16 cellular contexts compared by ENCODE assay signal in genomic region chr9:129653819-129654528, GRCh38. TPM values are rescaled to one million over a fixed set of nuclear protein-coding genes. Genes with fewer than 3 reads are reported as not detected.
A peak's percentile ranks its signal among the peaks of the same experiment; 100 is the strongest.
DNase-seq lines count a peak whose midpoint lies in the region; TF ChIP-seq lines count a peak whose summit lies in the region.
"Had no signal": no experiment of that assay in that cellular context is flagged by ENCODE, and none has a peak within 500 bp of the region (broad histone marks: within the 10 kb centered on the region; RNA-seq: fewer than 3 reads in every experiment).

No MANE protein-coding gene starts in this region.

- no peak for TF ChIP-seq POLR2A in esophagus squamous epithelium (IDR thresholded peaks at IDR 0.05)

- peaks cover 11% of the 10 kb centered on the region for H3K27me3 Mint-ChIP-seq in nephron progenitor cell (ENCODE audit: low read depth, poor library complexity)
- no peaks in the 10 kb centered on the region for H3K27me3 Mint-ChIP-seq in activated CD4-positive, alpha-beta T cell treated with anti-CD3 and anti-CD28 coated beads, Interleukin-2, amount 10 ng/mL, durations not matched to agents 24 days and 14 days

- no peaks in the 10 kb centered on the region for H3K9me3 Mint-ChIP-seq in nephron progenitor cell
- no peaks in the 10 kb centered on the region for H3K9me3 Mint-ChIP-seq in activated CD4-positive, alpha-beta T cell treated with anti-CD3 and anti-CD28 coated beads, Interleukin-2, amount 10 ng/mL, durations not matched to agents 24 days and 14 days
- H3K9me3 Mint-ChIP-seq: H9 had no signal

- H3K9me3 ChIP-seq in SK-N-MC (ENCODE audit: low read depth, low read length) (no peaks in the 10 kb centered on the region), esophagus squamous epithelium (no peaks in the 10 kb centered on the region)
- H3K9me3 ChIP-seq: Peyer's patch had no signal

- peak overlapping the region; percentile 66 for H3K9ac ChIP-seq in SK-N-MC (ENCODE audit: insufficient read length)

- peak overlapping the region; percentile 51 for H3K4me3 Mint-ChIP-seq in nephron progenitor cell
- H3K4me3 Mint-ChIP-seq in activated CD4-positive, alpha-beta T cell treated with anti-CD3 and anti-CD28 coated beads, Interleukin-2, amount 10 ng/mL, durations not matched to agents 24 days and 14 days = no peak overlapping the region
- H3K4me3 Mint-ChIP-seq: H9 had no signal

- no peaks in the 10 kb centered on the region for H3K36me3 Mint-ChIP-seq in nephron progenitor cell (ENCODE audit: low read depth)
- no peaks in the 10 kb centered on the region for H3K36me3 Mint-ChIP-seq in activated CD4-positive, alpha-beta T cell treated with anti-CD3 and anti-CD28 coated beads, Interleukin-2, amount 10 ng/mL, durations not matched to agents 24 days and 14 days (ENCODE audit: low read depth)

- no peak for DNase-seq in SK-N-MC (ENCODE audit: low read depth, low spot score)
- DNase-seq in esophagus squamous epithelium (lab: John Stamatoyannopoulos, UW) = no peak
- DNase-seq in nephron progenitor cell = peak; percentile 54
- DNase-seq in activated CD4-positive, alpha-beta T cell treated with anti-CD3 and anti-CD28 coated beads, Interleukin-2, amount 10 ng/mL, durations not matched to agents 24 days and 14 days = no peak
- no peak for DNase-seq in SKM-1 (lab: John Stamatoyannopoulos, UW; ENCODE audit: unreplicated experiment)
- no peak for DNase-seq in NCI-H1417 treated with DMSO at 0.1 percent for 48 hours (lab: John Stamatoyannopoulos, UW)
- DNase-seq in effector CD4-positive, alpha-beta T cell = no peak
- DNase-seq: C1 segment of cervical spinal cord, H9, Karpas-422, MM.1S, NCI-H1105 treated with DMSO at 0.1 percent for 48 hours, NCI-H187 treated with DMSO at 0.1 percent for 48 hours, NCI-H2171, Peyer's patch, Right ventricle myocardium superior had no signal

- H3K27ac Mint-ChIP-seq in nephron progenitor cell = peak overlapping the region; percentile 96
- H3K27ac Mint-ChIP-seq in activated CD4-positive, alpha-beta T cell treated with anti-CD3 and anti-CD28 coated beads, Interleukin-2, amount 10 ng/mL, durations not matched to agents 24 days and 14 days = no peak overlapping the region

- peaks cover 69% of the 10 kb centered on the region for H3K4me1 Mint-ChIP-seq in nephron progenitor cell
- no peaks in the 10 kb centered on the region for H3K4me1 Mint-ChIP-seq in activated CD4-positive, alpha-beta T cell treated with anti-CD3 and anti-CD28 coated beads, Interleukin-2, amount 10 ng/mL, durations not matched to agents 24 days and 14 days

- 54 to 59% methylated on average over 18 of the region's 18 CpGs for WGBS in esophagus squamous epithelium, 2 donors

- H3K27ac ChIP-seq in SK-N-MC = peak overlapping the region; percentile 93
- H3K27ac ChIP-seq in esophagus squamous epithelium = peak overlapping the region in 3 of 4 donors; percentile 16 to 54 (median 27)
- H3K27ac ChIP-seq: Peyer's patch had no signal

- no peak for TF ChIP-seq CTCF in esophagus squamous epithelium (IDR thresholded peaks at IDR 0.05)
- no peak for TF ChIP-seq CTCF in nephron progenitor cell (IDR thresholded peaks at IDR 0.05)

- H3K4me1 ChIP-seq in esophagus squamous epithelium = peaks cover 0 to 39% (median 0%) of the 10 kb centered on the region in 3 donors

- H3K36me3 ChIP-seq in SK-N-MC (ENCODE audit: insufficient read depth, low read length) = no peaks in the 10 kb centered on the region
- no peaks in the 10 kb centered on the region for H3K36me3 ChIP-seq in esophagus squamous epithelium
- H3K36me3 ChIP-seq: Peyer's patch had no signal

- H3K27me3 ChIP-seq in esophagus squamous epithelium = no peaks in the 10 kb centered on the region
- H3K27me3 ChIP-seq: Peyer's patch had no signal

- H3K4me3 ChIP-seq in SK-N-MC (peak overlapping the region; percentile 72), esophagus squamous epithelium (no peak overlapping the region)

- intact Hi-C loops in esophagus squamous epithelium (cut with DNase I) = no loop called here
- intact Hi-C loops in activated CD4-positive, alpha-beta T cell treated with anti-CD3 and anti-CD28 coated beads, Interleukin-2, amount 10 ng/mL, durations not matched to agents 24 days and 14 days (cut with micrococcal nuclease) = no loop called here

RNA-seq across cellular contexts. Expression of gene PRRX2, which starts 11.5 kb away (rescaled TPM):
- total RNA-seq in esophagus squamous epithelium = 1 to 10 TPM in 3 of 4 donors, under 1 TPM in 1; 0.82 to 3.8 (median 2.3) TPM
- total RNA-seq in activated CD4-positive, alpha-beta T cell treated with anti-CD3 and anti-CD28 coated beads, Interleukin-2, amount 10 ng/mL, durations not matched to agents 24 days and 14 days = 3.4 and 3.8 TPM in 2 replicates

RNA-seq across cellular contexts. Expression of gene ASB6, which starts 12.0 kb away (rescaled TPM):
- 10 to 100 TPM; 15.4 to 22.5 (median 17.6) TPM for total RNA-seq in esophagus squamous epithelium
- total RNA-seq in activated CD4-positive, alpha-beta T cell treated with anti-CD3 and anti-CD28 coated beads, Interleukin-2, amount 10 ng/mL, durations not matched to agents 24 days and 14 days = 21.9 and 22.7 TPM in 2 replicates

RNA-seq across cellular contexts. Expression of gene NTMT1, which starts 28.0 kb away (rescaled TPM):
- total RNA-seq in esophagus squamous epithelium = 10 to 100 TPM; 14.0 to 17.6 (median 16.0) TPM
- total RNA-seq in activated CD4-positive, alpha-beta T cell treated with anti-CD3 and anti-CD28 coated beads, Interleukin-2, amount 10 ng/mL, durations not matched to agents 24 days and 14 days = 72.0 and 72.4 TPM in 2 replicates

RNA-seq across cellular contexts. Expression of gene C9orf50, which starts 33.1 kb away (rescaled TPM):
- not detected for total RNA-seq in esophagus squamous epithelium
- not detected in 2 replicates for total RNA-seq in activated CD4-positive, alpha-beta T cell treated with anti-CD3 and anti-CD28 coated beads, Interleukin-2, amount 10 ng/mL, durations not matched to agents 24 days and 14 days
- total RNA-seq: H9, Peyer's patch, Right ventricle myocardium superior had no signal
